1 cellular context compared by ENCODE assay signal in the genomic region with DNA sequence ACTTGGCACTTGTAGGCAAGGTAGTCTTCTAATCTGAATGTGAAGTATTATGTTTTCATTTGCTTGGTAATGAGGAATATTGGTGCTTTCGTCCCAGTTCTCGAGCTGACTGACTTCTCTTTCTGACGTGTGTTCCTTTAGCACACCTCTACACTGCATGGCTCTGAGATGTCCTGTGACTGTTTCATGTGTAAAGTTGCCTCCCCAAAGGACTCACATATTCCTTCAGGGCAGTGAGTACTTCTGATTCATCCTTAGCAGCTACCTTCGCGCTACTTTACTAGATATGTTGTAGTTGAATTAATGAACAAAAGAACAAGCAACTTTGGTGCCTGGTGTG.
TF ChIP-seq lines count a peak whose summit lies in the region.

No MANE protein-coding gene starts in this region.

TF ChIP-seq in K562, 482 proteins besides CTCF, POLR2A, EP300 and RAD21 (continued from another document):
- no peak for TF ChIP-seq SMAD4 (CRISPR knock-in tag; conservative IDR thresholded peaks at IDR 0.05)
- TF ChIP-seq, protein P1, sequence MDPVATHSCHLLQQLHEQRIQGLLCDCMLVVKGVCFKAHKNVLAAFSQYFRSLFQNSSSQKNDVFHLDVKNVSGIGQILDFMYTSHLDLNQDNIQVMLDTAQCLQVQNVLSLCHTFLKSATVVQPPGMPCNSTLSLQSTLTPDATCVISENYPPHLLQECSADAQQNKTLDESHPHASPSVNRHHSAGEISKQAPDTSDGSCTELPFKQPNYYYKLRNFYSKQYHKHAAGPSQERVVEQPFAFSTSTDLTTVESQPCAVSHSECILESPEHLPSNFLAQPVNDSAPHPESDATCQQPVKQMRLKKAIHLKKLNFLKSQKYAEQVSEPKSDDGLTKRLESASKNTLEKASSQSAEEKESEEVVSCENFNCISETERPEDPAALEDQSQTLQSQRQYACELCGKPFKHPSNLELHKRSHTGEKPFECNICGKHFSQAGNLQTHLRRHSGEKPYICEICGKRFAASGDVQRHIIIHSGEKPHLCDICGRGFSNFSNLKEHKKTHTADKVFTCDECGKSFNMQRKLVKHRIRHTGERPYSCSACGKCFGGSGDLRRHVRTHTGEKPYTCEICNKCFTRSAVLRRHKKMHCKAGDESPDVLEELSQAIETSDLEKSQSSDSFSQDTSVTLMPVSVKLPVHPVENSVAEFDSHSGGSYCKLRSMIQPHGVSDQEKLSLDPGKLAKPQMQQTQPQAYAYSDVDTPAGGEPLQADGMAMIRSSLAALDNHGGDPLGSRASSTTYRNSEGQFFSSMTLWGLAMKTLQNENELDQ (CRISPR knock-in tag; IDR thresholded peaks at IDR 0.05; ENCODE audit: borderline replicate concordance) = no peak
- TF ChIP-seq TRIM24 (IDR thresholded peaks at IDR 0.05) = no peak
- no peak for TF ChIP-seq RBBP5 (IDR thresholded peaks at IDR 0.05; ENCODE audit: borderline replicate concordance, insufficient read depth, low read length, poor library complexity, severe bottlenecking)
